ENCODE assay signal across 8 cellular contexts in the genomic region with DNA sequence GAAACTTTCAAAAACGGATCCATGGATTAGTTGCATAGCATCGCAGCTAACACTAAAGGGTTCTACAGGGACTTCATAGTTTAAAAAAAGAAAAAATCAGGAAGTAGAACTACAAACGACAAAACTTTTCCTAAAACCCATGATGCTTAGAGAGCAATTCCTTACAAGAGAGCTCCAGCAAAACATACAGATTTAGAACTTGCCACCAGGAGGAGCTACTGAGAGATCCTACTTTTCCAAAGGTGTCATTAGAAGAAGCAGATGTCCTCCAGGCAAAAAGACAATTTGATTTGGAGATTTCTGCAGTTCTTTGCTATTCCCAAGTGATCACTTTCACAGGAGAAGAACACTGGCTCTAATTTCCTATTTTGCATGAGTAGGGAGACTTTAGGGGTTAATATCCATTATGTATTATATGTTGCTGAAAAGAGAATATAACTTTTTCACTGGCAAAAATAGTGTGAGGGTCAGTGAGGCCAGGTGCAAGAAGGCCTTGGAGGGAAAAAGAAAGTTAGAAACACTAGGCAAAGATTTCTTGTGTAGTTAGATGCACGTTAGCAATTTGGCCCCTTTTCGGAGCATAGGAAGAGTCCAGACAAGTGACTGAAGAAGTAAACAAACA.
A peak's percentile ranks its signal among the peaks of the same experiment; 100 is the strongest.
DNase-seq lines count a peak whose midpoint lies in the region; ATAC-seq and TF ChIP-seq lines count a peak whose summit lies in the region.

No MANE protein-coding gene starts in this region.

- H3K4me3 ChIP-seq in choroid plexus epithelial cell (ENCODE audit: low read depth, low read length), result no peak overlapping the region

- TF ChIP-seq CTCF in HFFc6 (IDR thresholded peaks at IDR 0.05), result peak; percentile 79
- peak; percentile 47 for TF ChIP-seq CTCF in choroid plexus epithelial cell (conservative IDR thresholded peaks at IDR 0.05; ENCODE audit: low read depth, low read length)

- no peak overlapping the region for H3K4me3 Mint-ChIP-seq in HFFc6

- DNase-seq in NOMO-1 treated with DMSO at 0.1 percent for 48 hours (lab: John Stamatoyannopoulos, UW; ENCODE audit: unreplicated experiment) (peak; percentile 3), NOMO-1 treated with dmso at 0.1 percent for 144 hours (lab: John Stamatoyannopoulos, UW; ENCODE audit: unreplicated experiment) (no peak), HFFc6 (peak; percentile 33), NCI-H82 (lab: John Stamatoyannopoulos, UW) (peak; percentile 85), choroid plexus epithelial cell (ENCODE audit: low read depth) (peak; percentile 39), myocyte (ENCODE audit: low read depth) (peak; percentile 59), T-helper 9 cell (no peak)

- ATAC-seq in GM21619 (IDR thresholded peaks at IDR 0.05; ENCODE audit: unreplicated experiment), result no peak

- H3K9me3 Mint-ChIP-seq in HFFc6, result peaks cover 5% of the 10 kb centered on the region; the same call in 1 of the 2 replicates

- no peaks in the 10 kb centered on the region for H3K4me1 Mint-ChIP-seq in HFFc6 (ENCODE audit: low read depth)

- no peak overlapping the region for H3K27ac Mint-ChIP-seq in HFFc6

- H3K27me3 Mint-ChIP-seq in HFFc6 (ENCODE audit: insufficient read depth), result no peaks in the 10 kb centered on the region

- H3K36me3 Mint-ChIP-seq in HFFc6 (ENCODE audit: low read depth), result no peaks in the 10 kb centered on the region

Comparison
In these comparisons a context has a peak if more than half of its experiments do, and no peak if none do; other contexts are left out.
1. DNase-seq: peak in NOMO-1 treated with DMSO at 0.1 percent for 48 hours (single experiment), HFFc6 (single experiment), NCI-H82 (single experiment), choroid plexus epithelial cell (single experiment) and myocyte (single experiment); none in NOMO-1 treated with dmso at 0.1 percent for 144 hours (single experiment) and T-helper 9 cell (single experiment).